In the genomic region with DNA sequence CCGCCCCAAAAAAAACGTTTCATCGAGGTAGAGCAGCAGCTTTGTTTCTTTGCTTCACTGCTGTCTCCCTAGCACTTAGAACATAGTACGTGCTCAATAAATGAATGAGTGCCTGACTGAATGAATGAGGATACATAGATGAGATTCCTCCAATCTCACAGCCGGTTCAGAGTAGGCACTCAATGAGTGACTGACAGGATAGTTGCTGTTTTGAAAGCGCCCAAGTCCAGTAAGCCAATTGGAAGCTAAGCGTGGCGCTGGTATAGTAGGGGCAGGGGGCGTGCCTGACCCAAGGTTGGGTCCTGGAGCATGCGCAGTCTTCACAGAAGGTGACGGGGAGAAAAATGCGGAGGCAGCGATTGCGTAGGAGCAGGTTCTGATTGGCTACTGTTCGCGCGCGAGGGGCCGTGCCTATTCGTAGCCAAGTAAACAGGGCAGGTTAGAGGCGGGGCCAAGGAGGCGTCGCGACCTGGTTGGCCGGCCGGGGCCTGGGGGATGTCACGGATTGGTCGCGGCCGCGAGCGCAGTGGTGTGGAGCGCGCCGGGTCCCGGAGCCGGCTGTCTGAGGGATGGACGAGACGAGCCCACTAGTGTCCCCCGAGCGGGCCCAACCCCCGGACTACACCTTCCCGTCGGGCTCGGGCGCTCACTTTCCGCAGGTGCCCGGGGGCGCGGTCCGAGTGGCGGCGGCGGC, we compare ENCODE assay signal across 8 cellular contexts. TPM values are rescaled to one million over a fixed set of nuclear protein-coding genes. Genes with fewer than 3 reads are reported as not detected.
DNase-seq lines count a peak whose midpoint lies in the region; ATAC-seq and TF ChIP-seq lines count a peak whose summit lies in the region.

A gene (plus strand): TSS at position 498 of the 694 bp plus-strand sequence. CDS start 72 bp downstream, at position 570.

- TF ChIP-seq EP300 in gastroesophageal sphincter (IDR thresholded peaks at IDR 0.05): no peak

- H3K4me3 ChIP-seq in GM06990 (replicated peaks; ENCODE audit: low read depth, low read length): peak within 1 kb of the TSS; percentile 76
- peak within 1 kb of the TSS; percentile 64 for H3K4me3 ChIP-seq in NB4 (ENCODE audit: low read depth, low read length)
- peak within 1 kb of the TSS; percentile 67 to 69 for H3K4me3 ChIP-seq in gastroesophageal sphincter
- peak within 1 kb of the TSS; percentile 68 to 83 for H3K4me3 ChIP-seq in neutrophil (ENCODE audit: low read depth in 1 of 2, low read length in 1 of 2)

- no peaks in the 10 kb centered on the region for H3K27me3 ChIP-seq in GM06990 (replicated peaks; ENCODE audit: control insufficient read depth, insufficient read depth, low read length)
- H3K27me3 ChIP-seq in gastroesophageal sphincter: no peaks in the 10 kb centered on the region
- peaks cover 55% of the 10 kb centered on the region for H3K27me3 ChIP-seq in neutrophil

- H3K9me3 ChIP-seq in gastroesophageal sphincter (no peaks in the 10 kb centered on the region), neutrophil (no peaks in the 10 kb centered on the region)

- DNase-seq in GM06990 (ENCODE audit: extremely low read depth, insufficient read length) (peak; percentile 97), NB4 (ENCODE audit: low read depth) (peak; percentile 99), SK-N-DZ (ENCODE audit: low spot score) (peak; percentile 99)
- peak; percentile 99 for DNase-seq in activated naive CD4-positive, alpha-beta T cell treated with Interleukin-2 at 50 U/mL for 16 hours

- ATAC-seq in HG02571 (IDR thresholded peaks at IDR 0.05; ENCODE audit: unreplicated experiment): peak; percentile 98
- ATAC-seq in gastroesophageal sphincter: peak; percentile 99

- 5% methylated on average over 18 to 24 of the region's 54 CpGs for WGBS in gastroesophageal sphincter (ENCODE audit: low coverage in 1 of 2), 2 donors

- H3K27ac ChIP-seq in gastroesophageal sphincter (peak within 1 kb of the TSS; percentile 76 to 94 (median 91)), neutrophil (peak within 1 kb of the TSS; percentile 84)

- TF ChIP-seq CTCF in GM06990 (IDR thresholded peaks at IDR 0.05; ENCODE audit: insufficient read depth, low read length, poor library complexity, severe bottlenecking) (no peak), NB4 (IDR thresholded peaks at IDR 0.05; ENCODE audit: low read depth, low read length) (no peak), gastroesophageal sphincter (IDR thresholded peaks at IDR 0.05) (peak in 1 of 4 experiments; percentile 10), neutrophil (IDR thresholded peaks at IDR 0.05) (peak; percentile 65), subcutaneous adipose tissue (IDR thresholded peaks at IDR 0.05; ENCODE audit: low read depth) (no peak)

- H3K4me1 ChIP-seq in gastroesophageal sphincter (peaks cover 3 to 24% (median 8%) of the 10 kb centered on the region in 3 donors), neutrophil (ENCODE audit: control insufficient read depth in 1 of 2, insufficient read depth in 1 of 2, low read depth in 1 of 2, low read length in 1 of 2) (peaks cover 13% of the 10 kb centered on the region in 2 experiments)

- H3K36me3 ChIP-seq in GM06990 (ENCODE audit: control insufficient read depth, insufficient read depth, low read length): peaks cover 4% of the 10 kb centered on the region
- H3K36me3 ChIP-seq in gastroesophageal sphincter: peaks cover 0 to 15% of the 10 kb centered on the region in 2 donors
- no peaks in the 10 kb centered on the region for H3K36me3 ChIP-seq in neutrophil

- TF ChIP-seq POLR2A in NB4 (IDR thresholded peaks at IDR 0.05; ENCODE audit: extremely low read depth, insufficient read length) (no peak), gastroesophageal sphincter (IDR thresholded peaks at IDR 0.05) (peak; percentile 86 to 89)

RNA-seq across cellular contexts. Expression of the gene that starts here (rescaled TPM):
- polyA plus RNA-seq in SK-N-DZ (2014; cell fraction: cytosol; rRNA removed): 26.0 and 31.6 TPM in 2 replicates
- polyA plus RNA-seq in SK-N-DZ (2014; cell fraction: nucleus; rRNA removed): 15.4 and 15.8 TPM in 2 replicates
- total RNA-seq in gastroesophageal sphincter (10 to 100 TPM; 14.8 to 25.8 (median 22.7) TPM), subcutaneous adipose tissue (10 to 100 TPM; 14.1 to 35.9 (median 18.5) TPM)

Comparison
In these comparisons a context has a peak if more than half of its experiments do, and no peak if none do; other contexts are left out.
1. Peak in every context shown above with its lines: DNase-seq, ATAC-seq, H3K4me3 ChIP-seq and H3K27ac ChIP-seq.